In genomic region chr3:150414989-150415388, GRCh38 we compare ENCODE assay signal across 10 cellular contexts. TPM values are rescaled to one million over a fixed set of nuclear protein-coding genes. Genes with fewer than 3 reads are reported as not detected.
A peak's percentile ranks its signal among the peaks of the same experiment; 100 is the strongest.
DNase-seq lines count a peak whose midpoint lies in the region; ATAC-seq and TF ChIP-seq lines count a peak whose summit lies in the region.
"Had no signal": no experiment of that assay in that cellular context is flagged by ENCODE, and none has a peak within 500 bp of the region (broad histone marks: within the 10 kb centered on the region; RNA-seq: fewer than 3 reads in every experiment).

No MANE protein-coding gene starts in this region.

- H3K9me3 Mint-ChIP-seq in chondrocyte (ENCODE audit: low read depth) (no peaks in the 10 kb centered on the region), neural progenitor cell (no peaks in the 10 kb centered on the region)

- no peaks in the 10 kb centered on the region for H3K27me3 Mint-ChIP-seq in chondrocyte (ENCODE audit: low read depth)
- H3K27me3 Mint-ChIP-seq in neural progenitor cell (ENCODE audit: insufficient read depth, low read depth), result no peaks in the 10 kb centered on the region

- peaks cover 99% of the 10 kb centered on the region for H3K79me2 ChIP-seq in DND-41 (ENCODE audit: insufficient read depth, low read length)
- peaks cover 100% of the 10 kb centered on the region for H3K79me2 ChIP-seq in neural progenitor cell (ENCODE audit: low read depth)

- ATAC-seq in DND-41 (ENCODE audit: insufficient read depth, low read depth) (no peak), GM21576 (IDR thresholded peaks at IDR 0.05; ENCODE audit: unreplicated experiment) (no peak), GM18861 (IDR thresholded peaks at IDR 0.05; ENCODE audit: unreplicated experiment) (no peak)
- ATAC-seq: sciatic nerve had no signal

- H3K9ac ChIP-seq in DND-41 (ENCODE audit: low read depth, low read length) (no peak overlapping the region), neural progenitor cell (no peak overlapping the region)

- TF ChIP-seq POLR2A in NB4 (IDR thresholded peaks at IDR 0.05; ENCODE audit: extremely low read depth, insufficient read length), result no peak

- H3K36me3 ChIP-seq in DND-41 (ENCODE audit: insufficient read depth, low read length) (peaks cover 21% of the 10 kb centered on the region; the same call in 1 of the 2 replicates), neural progenitor cell (no peaks in the 10 kb centered on the region)

- H4K20me1 ChIP-seq in DND-41 (ENCODE audit: insufficient read depth, low read length), result peaks cover 61% of the 10 kb centered on the region
- peaks cover 100% of the 10 kb centered on the region for H4K20me1 ChIP-seq in neural progenitor cell (ENCODE audit: low read depth)

- H3K27ac ChIP-seq in DND-41 (ENCODE audit: low read length), result no peak overlapping the region
- no peak overlapping the region for H3K27ac ChIP-seq in neural progenitor cell

- H2AFZ ChIP-seq in DND-41 (ENCODE audit: low read depth, low read length) (no peak overlapping the region), neural progenitor cell (replicated peaks) (no peak overlapping the region)

- H3K36me3 Mint-ChIP-seq in chondrocyte (ENCODE audit: low read depth) (peaks cover 21% of the 10 kb centered on the region), neural progenitor cell (peaks cover 24% of the 10 kb centered on the region)

- H3K4me3 ChIP-seq in DND-41 (ENCODE audit: low read depth in 1 of 2, low read length in 2 of 2) (peak overlapping the region in 1 of 2 experiments; percentile 91; a peak in 1 of 4 replicates), NB4 (ENCODE audit: low read depth, low read length) (peak overlapping the region; percentile 89), neural progenitor cell (no peak overlapping the region)

- no peak for TF ChIP-seq CTCF in DND-41 (IDR thresholded peaks at IDR 0.05; ENCODE audit: borderline replicate concordance, extremely low read depth, low read length, poor library complexity, severe bottlenecking)
- no peak for TF ChIP-seq CTCF in NB4 (IDR thresholded peaks at IDR 0.05; ENCODE audit: low read depth, low read length)
- no peak for TF ChIP-seq CTCF in chondrocyte (IDR thresholded peaks at IDR 0.05)
- TF ChIP-seq CTCF in neural progenitor cell (IDR thresholded peaks at IDR 0.05), result no peak

- H3K27ac Mint-ChIP-seq in chondrocyte (ENCODE audit: unreplicated experiment), result peak overlapping the region; percentile 86
- H3K27ac Mint-ChIP-seq in neural progenitor cell, result no peak overlapping the region

- H3K4me1 Mint-ChIP-seq in chondrocyte (ENCODE audit: low read depth) (peaks cover 66% of the 10 kb centered on the region), neural progenitor cell (peaks cover 43% of the 10 kb centered on the region)

- DNase-seq in DND-41, result no peak
- DNase-seq in NB4 (ENCODE audit: low read depth), result no peak
- DNase-seq in chondrocyte (ENCODE audit: low spot score), result no peak
- DNase-seq in neural progenitor cell (ENCODE audit: low spot score), result no peak
- no peak for DNase-seq in NCI-H2196 (lab: John Stamatoyannopoulos, UW; ENCODE audit: unreplicated experiment)
- no peak for DNase-seq in T1000 (lab: John Stamatoyannopoulos, UW)
- DNase-seq: NCI-H2227 treated with DMSO at 0.1 percent for 48 hours had no signal

- H3K4me2 ChIP-seq in DND-41 (ENCODE audit: insufficient read depth, low read length) (peak overlapping the region; percentile 91), neural progenitor cell (peak overlapping the region; percentile 97)

- H3K9me3 ChIP-seq in DND-41 (ENCODE audit: insufficient read depth, low read length, severe bottlenecking) (no peaks in the 10 kb centered on the region), neural progenitor cell (ENCODE audit: low read depth) (no peaks in the 10 kb centered on the region)

- H3K4me1 ChIP-seq in DND-41 (ENCODE audit: insufficient read depth, low read length) (peaks cover 54% of the 10 kb centered on the region), neural progenitor cell (peaks cover 44% of the 10 kb centered on the region)

- no peaks in the 10 kb centered on the region for H3F3A ChIP-seq in neural progenitor cell (ENCODE audit: low read depth)

- H3K4me3 Mint-ChIP-seq in chondrocyte (ENCODE audit: unreplicated experiment), result peak overlapping the region; percentile 77
- no peak overlapping the region for H3K4me3 Mint-ChIP-seq in neural progenitor cell

- H3K27me3 ChIP-seq in DND-41 (ENCODE audit: insufficient read depth, low read length, poor library complexity) (no peaks in the 10 kb centered on the region), neural progenitor cell (no peaks in the 10 kb centered on the region)

RNA-seq across cellular contexts. Expression of gene TSC22D2, which starts 6.9 kb away (rescaled TPM):
- 39.8 to 48.2 TPM (median 42.9 TPM) in 3 replicates for total RNA-seq in chondrocyte
- 15.4 and 18.7 TPM in 2 replicates for total RNA-seq in neural progenitor cell (ENCODE audit: low replicate concordance)
